ENCODE assay signal across 9 cellular contexts in genomic region chr12:65825323-65825572, GRCh38. TPM values are rescaled to one million over a fixed set of nuclear protein-coding genes. Genes with fewer than 3 reads are reported as not detected.
DNase-seq lines count a peak whose midpoint lies in the region; ATAC-seq and TF ChIP-seq lines count a peak whose summit lies in the region.
"Had no signal": no experiment of that assay in that cellular context is flagged by ENCODE, and none has a peak within 500 bp of the region (broad histone marks: within the 10 kb centered on the region; RNA-seq: fewer than 3 reads in every experiment).

No MANE protein-coding gene starts in this region.

- POLR2A ChIA-PET in naive thymus-derived CD8-positive, alpha-beta T cell (lab: Charles Lee): no interaction called here

- intact Hi-C loops in Right ventricle myocardium superior (cut with DNase I) (no loop called here), cardiac septum (cut with DNase I) (loop anchor here (5.0 kb wide), 1 partner anchor 57 kb away; no protein-coding TSS in a partner anchor)

- H3K4me3 ChIP-seq in epithelial cell of esophagus (ENCODE audit: low read length): peak overlapping the region; percentile 76

- DNase-seq in Right ventricle myocardium superior: no peak
- no peak for DNase-seq in cardiac septum (ENCODE audit: low spot score)
- no peak for DNase-seq in epithelial cell of esophagus (ENCODE audit: low read depth)
- peak in 1 of 10 donors; percentile 4 for DNase-seq in naive thymus-derived CD8-positive, alpha-beta T cell
- no peak for DNase-seq in NCI-H1694 (lab: John Stamatoyannopoulos, UW)
- no peak for DNase-seq in COR-L47 (lab: John Stamatoyannopoulos, UW)
- DNase-seq in HUDEP-2 (lab: John Stamatoyannopoulos, UW; ENCODE audit: unreplicated experiment in 76 of 76): no peak
- no peak for DNase-seq in NCI-H1417 (lab: John Stamatoyannopoulos, UW)
- DNase-seq: DMS79 had no signal

- peaks cover 0 to 5% (median 0%) of the 10 kb centered on the region in 9 donors for H3K9me3 Mint-ChIP-seq in naive thymus-derived CD8-positive, alpha-beta T cell

- H3K36me3 Mint-ChIP-seq in naive thymus-derived CD8-positive, alpha-beta T cell: peaks cover 0 to 6% (median 4%) of the 10 kb centered on the region in 3 donors

- H3K4me1 Mint-ChIP-seq in naive thymus-derived CD8-positive, alpha-beta T cell: peaks cover 12 to 33% (median 23%) of the 10 kb centered on the region in 4 donors

- TF ChIP-seq CTCF in epithelial cell of esophagus (IDR thresholded peaks at IDR 0.05; ENCODE audit: insufficient read depth, low read depth, low read length, missing control alignments): no peak

- H3K4me3 Mint-ChIP-seq in naive thymus-derived CD8-positive, alpha-beta T cell: peak overlapping the region in 6 of 10 donors; percentile 43 to 90 (median 78)

- no peak overlapping the region for H3K27ac Mint-ChIP-seq in naive thymus-derived CD8-positive, alpha-beta T cell

- ATAC-seq in Right ventricle myocardium superior (ENCODE audit: poor library complexity): peak; percentile 27
- ATAC-seq in naive thymus-derived CD8-positive, alpha-beta T cell: no peak

- H3K27me3 Mint-ChIP-seq in naive thymus-derived CD8-positive, alpha-beta T cell: peaks cover 26 to 84% (median 50%) of the 10 kb centered on the region in 5 donors

RNA-seq across cellular contexts. Expression of gene HMGA2, which starts 1.0 kb away (rescaled TPM):
- total RNA-seq in Right ventricle myocardium superior (not detected), cardiac septum (0.24 TPM)
- total RNA-seq in naive thymus-derived CD8-positive, alpha-beta T cell: not detected
- not detected for polyA plus RNA-seq in naive thymus-derived CD8-positive, alpha-beta T cell
